ENCODE assay signal across 1 cellular context in genomic region chr1:16773019-16773596, GRCh38. TPM values are rescaled to one million over a fixed set of nuclear protein-coding genes. Genes with fewer than 3 reads are reported as not detected.
"Had no signal": no experiment of that assay in that cellular context is flagged by ENCODE, and none has a peak within 500 bp of the region (broad histone marks: within the 10 kb centered on the region; RNA-seq: fewer than 3 reads in every experiment).

No MANE protein-coding gene starts in this region.

RNA-seq across cellular contexts. Expression of gene RNU1-4, which starts 32.8 kb away (rescaled TPM):
- total RNA-seq: LHCN-M2 had no signal
